Comparison of ENCODE assay signal across 15 cellular contexts in the genomic region with DNA sequence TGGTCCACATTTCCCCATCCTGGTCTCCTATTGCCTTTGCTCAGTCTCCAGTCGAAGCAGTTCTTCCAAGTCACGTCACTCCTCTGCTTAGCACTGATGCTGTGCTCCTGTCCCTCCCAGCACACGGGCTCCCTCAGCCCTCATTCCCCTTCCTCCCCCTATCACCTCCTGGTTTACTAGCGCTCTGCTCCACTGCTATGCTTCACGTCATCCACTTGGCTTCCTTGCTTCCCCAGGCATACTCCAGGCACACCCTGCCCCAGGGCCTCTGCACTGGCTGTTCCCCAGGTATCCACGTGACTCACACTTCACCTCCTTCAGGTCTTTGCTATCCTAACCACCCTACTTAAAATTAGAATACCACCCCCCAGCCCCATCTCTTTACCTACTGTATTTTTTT.
"Had no signal": no experiment of that assay in that cellular context is flagged by ENCODE, and none has a peak within 500 bp of the region (broad histone marks: within the 10 kb centered on the region; RNA-seq: fewer than 3 reads in every experiment).

No MANE protein-coding gene starts in this region.

- H3K4me3 ChIP-seq: colonic mucosa, stomach, thoracic aorta had no signal

- H3K36me3 ChIP-seq: colonic mucosa, stomach, thoracic aorta had no signal

- ATAC-seq: activated naive CD8-positive, alpha-beta T cell treated with anti-CD3 and anti-CD28 coated beads, Interleukin-2, amount 50 U/mL, for 24 hours had no signal

- H3K4me3 Mint-ChIP-seq: activated CD4-positive, alpha-beta memory T cell treated with anti-CD3 and anti-CD28 coated beads for 36 hours; activated naive CD8-positive, alpha-beta T cell treated with anti-CD3 and anti-CD28 coated beads, Interleukin-2, amount 50 U/mL, for 24 hours; activated T-helper 1 cell treated with anti-CD3 and anti-CD28 coated beads, Interleukin-12 subunit alpha, Interleukin-12 subunit beta, Interleukin-2, Interleukin-4 antibody, amounts not matched to agents 30 ng/mL and 10 ng/mL and 1 ng/mL, durations not matched to agents 14 hours and 24 hours and 36 hours had no signal

- H3K4me1 ChIP-seq: colonic mucosa had no signal

- H3K27me3 ChIP-seq: colonic mucosa, stomach had no signal

- H3K4me1 Mint-ChIP-seq: activated naive CD8-positive, alpha-beta T cell treated with anti-CD3 and anti-CD28 coated beads, Interleukin-2, amount 50 U/mL, for 24 hours had no signal

- H3K36me3 Mint-ChIP-seq: activated CD4-positive, alpha-beta memory T cell treated with anti-CD3 and anti-CD28 coated beads for 36 hours had no signal

- H3K27ac ChIP-seq: colonic mucosa, stomach, thoracic aorta had no signal

- FAIRE-seq: astrocyte, islet of Langerhans, small intestine had no signal

- DNase-seq: activated CD4-positive, alpha-beta memory T cell treated with anti-CD3 and anti-CD28 coated beads for 36 hours; activated CD4-positive, alpha-beta T cell treated with anti-CD3 and anti-CD28 coated beads for 1 hour; activated CD8-positive, alpha-beta memory T cell treated with anti-CD3 and anti-CD28 coated beads, Interleukin-2, amount 50 U/mL, for 4 hours; activated naive CD4-positive, alpha-beta T cell; activated naive CD8-positive, alpha-beta T cell treated with anti-CD3 and anti-CD28 coated beads, Interleukin-2, amount 50 U/mL, for 24 hours; colonic mucosa; effector memory CD4-positive, alpha-beta T cell; midbrain; retina; small intestine; stomach had no signal

- H3K9me3 Mint-ChIP-seq: activated CD4-positive, alpha-beta memory T cell treated with anti-CD3 and anti-CD28 coated beads for 36 hours; activated naive CD8-positive, alpha-beta T cell treated with anti-CD3 and anti-CD28 coated beads, Interleukin-2, amount 50 U/mL, for 24 hours; activated T-helper 1 cell treated with anti-CD3 and anti-CD28 coated beads, Interleukin-12 subunit alpha, Interleukin-12 subunit beta, Interleukin-2, Interleukin-4 antibody, amounts not matched to agents 30 ng/mL and 10 ng/mL and 1 ng/mL, durations not matched to agents 14 hours and 24 hours and 36 hours had no signal

- H3K27ac Mint-ChIP-seq: activated CD4-positive, alpha-beta memory T cell treated with anti-CD3 and anti-CD28 coated beads for 36 hours; activated naive CD8-positive, alpha-beta T cell treated with anti-CD3 and anti-CD28 coated beads, Interleukin-2, amount 50 U/mL, for 24 hours; activated T-helper 1 cell treated with anti-CD3 and anti-CD28 coated beads, Interleukin-12 subunit alpha, Interleukin-12 subunit beta, Interleukin-2, Interleukin-4 antibody, amounts not matched to agents 30 ng/mL and 10 ng/mL and 1 ng/mL, durations not matched to agents 14 hours and 24 hours and 36 hours had no signal

- H3K9me3 ChIP-seq: colonic mucosa, stomach, thoracic aorta had no signal
